Comparison of ENCODE assay signal across 20 cellular contexts in the genomic region with DNA sequence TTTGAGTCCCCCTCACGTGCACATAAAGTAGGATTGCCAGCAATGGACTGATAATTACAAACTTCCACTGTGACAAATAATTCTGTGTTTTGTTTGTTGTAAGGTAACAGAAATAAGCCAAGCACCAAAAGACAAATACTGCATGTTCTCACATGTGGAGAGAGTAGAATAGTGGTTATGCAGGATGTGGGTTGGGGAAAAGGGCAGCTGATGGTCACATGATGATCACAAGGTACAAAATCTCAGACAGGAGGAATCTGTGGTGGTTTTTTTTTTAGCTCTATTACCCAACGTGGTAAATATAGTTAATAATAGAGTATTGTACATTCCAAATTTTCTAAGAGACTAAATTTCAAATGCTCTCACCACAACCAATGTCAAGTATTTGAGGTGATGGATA.
A peak's percentile ranks its signal among the peaks of the same experiment; 100 is the strongest.
DNase-seq lines count a peak whose midpoint lies in the region; ATAC-seq, FAIRE-seq and TF ChIP-seq lines count a peak whose summit lies in the region.
"Had no signal": no experiment of that assay in that cellular context is flagged by ENCODE, and none has a peak within 500 bp of the region (broad histone marks: within the 10 kb centered on the region; RNA-seq: fewer than 3 reads in every experiment).

No MANE protein-coding gene starts in this region.

- dilution Hi-C loops in keratinocyte (cut with MboI; ENCODE audit: extremely low pct_ligation_motif_present, low sequenced_read_pairs): no loop called here

- H3K4me1 ChIP-seq in keratinocyte (ENCODE audit: control insufficient read depth, extremely low read depth, insufficient read depth, low read length): peaks cover 17% of the 10 kb centered on the region
- H3K4me1 ChIP-seq: left ventricle myocardium inferior, neural progenitor cell had no signal

- no peak overlapping the region for H3K4me3 ChIP-seq in keratinocyte (ENCODE audit: control insufficient read depth in 2 of 3, extremely low read depth in 1 of 3, insufficient read depth in 2 of 3, low read depth in 1 of 3, low read length in 3 of 3)
- H3K4me3 ChIP-seq: coronary artery, left ventricle myocardium inferior, neural progenitor cell, sigmoid colon, SJSA1 had no signal

- TF ChIP-seq CTCF in keratinocyte (optimal IDR thresholded peaks at IDR 0.05 in 1 of 3, IDR thresholded peaks at IDR 0.05 in 1 of 3, conservative IDR thresholded peaks at IDR 0.05 in 1 of 3; ENCODE audit: extremely low read depth in 1 of 3, insufficient read depth in 2 of 3, low read length in 3 of 3): no peak

- ATAC-seq in HG02885 (IDR thresholded peaks at IDR 0.05; ENCODE audit: poor library complexity, unreplicated experiment) (peak; percentile 41), GM19023 (IDR thresholded peaks at IDR 0.05; ENCODE audit: unreplicated experiment) (no peak)
- ATAC-seq: HCT116 had no signal

- peak; percentile 80 for FAIRE-seq in keratinocyte (lab: Jason Lieb, UNC)

- DNase-seq in EH (ENCODE audit: low read depth) (peak; percentile 36), SK-MEL-5 (ENCODE audit: low read depth, low spot score) (peak; percentile 78), keratinocyte (ENCODE audit: low read depth, low spot score) (peak; percentile 23), NCI-H446 treated with DMSO at 0.1 percent for 48 hours (lab: John Stamatoyannopoulos, UW) (no peak), Kasumi-1 (lab: John Stamatoyannopoulos, UW) (no peak), HUDEP-2 (lab: John Stamatoyannopoulos, UW; ENCODE audit: unreplicated experiment in 76 of 76) (no peak)
- DNase-seq: activated gamma-delta T cell treated with Interleukin-2 at 50 U/mL for 16 hours, endodermal cell, glutamatergic neuron, left ventricle myocardium inferior, NCI-H510A treated with DMSO at 0.1 percent for 48 hours, posterior cingulate gyrus, sigmoid colon had no signal

- no peaks in the 10 kb centered on the region for H3K9me1 ChIP-seq in keratinocyte (ENCODE audit: control insufficient read depth, extremely low read depth, insufficient read depth, low read length)

- H3K27me3 ChIP-seq in keratinocyte (ENCODE audit: control insufficient read depth, extremely low read depth, insufficient read depth, low read length): no peaks in the 10 kb centered on the region
- H3K27me3 ChIP-seq: neural progenitor cell, sigmoid colon, SJSA1 had no signal

- H3K9ac ChIP-seq in keratinocyte (ENCODE audit: control insufficient read depth, extremely low read depth, insufficient read depth, low read length): no peak overlapping the region
- H3K9ac ChIP-seq: neural progenitor cell had no signal

- H3K27ac ChIP-seq in keratinocyte (ENCODE audit: control insufficient read depth, insufficient read depth, low read length): no peak overlapping the region
- H3K27ac ChIP-seq: C4-2B, coronary artery, left ventricle myocardium inferior, neural progenitor cell, sigmoid colon, SJSA1 had no signal

- no peaks in the 10 kb centered on the region for H3K79me2 ChIP-seq in keratinocyte (ENCODE audit: control insufficient read depth, insufficient read depth, low read length)

- no peak overlapping the region for H2AFZ ChIP-seq in keratinocyte (ENCODE audit: control insufficient read depth, low read length)
- H2AFZ ChIP-seq: neural progenitor cell had no signal

- H4K20me1 ChIP-seq in keratinocyte (ENCODE audit: control insufficient read depth, extremely low read depth, insufficient read depth, low read length): no peaks in the 10 kb centered on the region

- H3K36me3 ChIP-seq in keratinocyte (ENCODE audit: control insufficient read depth in 2 of 2, extremely low read depth in 1 of 2, insufficient read depth in 2 of 2, low read length in 2 of 2): no peaks in the 10 kb centered on the region
- H3K36me3 ChIP-seq: left ventricle myocardium inferior, neural progenitor cell, sigmoid colon, SJSA1 had no signal

- in situ Hi-C loops in SK-MEL-5 (cut with HindIII; ENCODE audit: low pct_unique_long_range_greater_than_20kb, low sequenced_read_pairs): no loop called here

- H3K4me2 ChIP-seq in keratinocyte (ENCODE audit: control insufficient read depth, extremely low read depth, insufficient read depth, low read depth, low read length): no peak overlapping the region
- H3K4me2 ChIP-seq: neural progenitor cell had no signal

- H3K9me3 ChIP-seq in keratinocyte (ENCODE audit: control insufficient read depth, low read depth, low read length): no peaks in the 10 kb centered on the region
- H3K9me3 ChIP-seq: left ventricle myocardium inferior, sigmoid colon, SJSA1 had no signal

Comparison
In these comparisons a context has a peak if more than half of its experiments do, and no peak if none do; other contexts are left out.
1. DNase-seq: peak in EH (single experiment), SK-MEL-5 (single experiment) and keratinocyte (single experiment); none in NCI-H446 treated with DMSO at 0.1 percent for 48 hours (single experiment), Kasumi-1 (0 of 2) and HUDEP-2 (0 of 76).